2 cellular contexts compared by ENCODE assay signal in the genomic region with DNA sequence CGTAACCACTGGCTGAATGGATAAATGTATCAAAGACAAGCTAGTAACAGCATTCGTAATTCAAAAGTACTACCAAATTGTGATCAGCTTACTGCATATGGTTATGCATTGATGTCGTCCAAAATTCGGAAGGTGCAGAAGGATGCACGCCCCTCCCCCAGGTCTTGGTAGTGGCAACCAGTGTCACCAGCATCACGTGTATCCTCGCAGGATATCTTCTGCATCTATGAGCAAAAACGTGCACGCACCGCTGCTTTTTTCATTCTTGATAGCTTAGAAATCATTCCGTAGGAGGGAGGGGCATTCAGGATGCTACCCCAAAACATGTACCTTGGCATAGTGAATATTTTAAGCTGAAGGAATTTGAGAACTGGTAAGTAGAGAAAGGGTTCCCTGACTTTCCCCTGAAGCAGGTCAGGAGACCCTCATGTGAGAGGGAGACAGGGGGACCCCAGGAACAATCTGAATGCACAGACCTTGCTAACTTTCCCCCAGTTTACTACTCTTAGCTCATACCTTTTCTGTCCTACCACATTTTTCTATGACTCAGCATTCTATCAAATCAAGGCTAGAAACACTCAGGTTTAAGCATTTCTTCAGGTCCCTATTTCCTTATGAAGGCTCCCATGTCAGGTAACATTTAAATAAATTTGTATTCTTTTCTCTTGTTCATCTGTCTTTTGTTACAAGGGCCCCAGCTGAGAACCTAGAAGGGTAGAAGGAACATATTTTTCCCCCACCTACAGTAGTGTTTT.
TF ChIP-seq lines count a peak whose summit lies in the region.

No MANE protein-coding gene starts in this region.

TF ChIP-seq in A549, 52 proteins besides CTCF, POLR2A, EP300 and RAD21:
- TF ChIP-seq RNF2 (IDR thresholded peaks at IDR 0.05; ENCODE audit: borderline replicate concordance, low read depth) (no peak), HOXB5 (CRISPR knock-in tag; IDR thresholded peaks at IDR 0.05) (no peak), NR3C1 (IDR thresholded peaks at IDR 0.05) (no peak), EHF (CRISPR knock-in tag; IDR thresholded peaks at IDR 0.05) (no peak), MYC (IDR thresholded peaks at IDR 0.05; ENCODE audit: borderline replicate concordance, low read length) (no peak), MAFK (IDR thresholded peaks at IDR 0.05; ENCODE audit: partially characterized antibody) (peak; percentile 82), ZC3H11A (IDR thresholded peaks at IDR 0.05) (no peak), RCOR1 (IDR thresholded peaks at IDR 0.05; ENCODE audit: low read depth, low read length) (no peak)
- TF ChIP-seq, protein P1, sequence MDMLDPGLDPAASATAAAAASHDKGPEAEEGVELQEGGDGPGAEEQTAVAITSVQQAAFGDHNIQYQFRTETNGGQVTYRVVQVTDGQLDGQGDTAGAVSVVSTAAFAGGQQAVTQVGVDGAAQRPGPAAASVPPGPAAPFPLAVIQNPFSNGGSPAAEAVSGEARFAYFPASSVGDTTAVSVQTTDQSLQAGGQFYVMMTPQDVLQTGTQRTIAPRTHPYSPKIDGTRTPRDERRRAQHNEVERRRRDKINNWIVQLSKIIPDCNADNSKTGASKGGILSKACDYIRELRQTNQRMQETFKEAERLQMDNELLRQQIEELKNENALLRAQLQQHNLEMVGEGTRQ (IDR thresholded peaks at IDR 0.05) = no peak

TF ChIP-seq in H1, 55 proteins besides CTCF, POLR2A, EP300 and RAD21:
- TF ChIP-seq BACH1 (IDR thresholded peaks at IDR 0.05; ENCODE audit: low read length) (peak; percentile 81), KDM1A (IDR thresholded peaks at IDR 0.05; ENCODE audit: borderline replicate concordance, low read length) (no peak), MAFK (IDR thresholded peaks at IDR 0.05; ENCODE audit: low read depth, low read length) (peak; percentile 80)
